In genomic region chr6:168550326-168550725, GRCh38 we compare ENCODE assay signal across 22 cellular contexts.
"Had no signal": no experiment of that assay in that cellular context is flagged by ENCODE, and none has a peak within 500 bp of the region (broad histone marks: within the 10 kb centered on the region; RNA-seq: fewer than 3 reads in every experiment).

No MANE protein-coding gene starts in this region.

- H3K27me3 ChIP-seq: hepatocyte, pancreas, sigmoid colon, spleen, tibial nerve, vagina had no signal

- H3K4me1 ChIP-seq: pancreas, prostate gland, sigmoid colon, spleen had no signal

- ATAC-seq: mucosa of descending colon; naive thymus-derived CD4-positive, alpha-beta T cell; natural killer cell treated with Interleukin-12 subunit alpha and Interleukin-12 subunit beta and Interleukin-15 and Interleukin-18, amount 100 ng/mL, for 72 hours; pancreas; right cardiac atrium; stimulated activated effector memory CD8-positive, alpha-beta T cell treated with anti-CD3 and anti-CD28 coated beads, Interleukin-12 subunit alpha, Interleukin-12 subunit beta, amount 100 ng/mL, for 72 hours had no signal

- H3K4me3 ChIP-seq: hepatocyte, left ventricle myocardium inferior, mucosa of descending colon, pancreas, prostate gland, sigmoid colon, spleen, tibial nerve, vagina had no signal

- H3K27ac ChIP-seq: hepatocyte, left ventricle myocardium inferior, pancreas, prostate gland, sigmoid colon, spleen, tibial nerve, vagina had no signal

- H3K4me2 ChIP-seq: hepatocyte had no signal

- H3K79me2 ChIP-seq: hepatocyte had no signal

- H3K36me3 ChIP-seq: left ventricle myocardium inferior, pancreas, prostate gland, sigmoid colon, spleen, vagina had no signal

- H2AFZ ChIP-seq: hepatocyte had no signal

- DNase-seq: islet precursor cell; left ventricle myocardium inferior; midbrain; mucosa of descending colon; naive thymus-derived CD4-positive, alpha-beta T cell; nucleus accumbens; pancreas; posterior cingulate gyrus; retina; right cardiac atrium; sigmoid colon; small intestine; spleen; stimulated activated CD4-positive, alpha-beta T cell treated with anti-CD3 and anti-CD28 coated beads, Interleukin-4, amount 100 ng/mL, for 24 hours; stimulated activated naive CD4-positive, alpha-beta T cell; substantia nigra had no signal

- H3K9me3 ChIP-seq: left ventricle myocardium inferior, mucosa of descending colon, pancreas, prostate gland, sigmoid colon, tibial nerve, vagina had no signal
